ENCODE assay signal across 1 cellular context in genomic region chr6:116680880-116681672, GRCh38.
TF ChIP-seq lines count a peak whose summit lies in the region.

Gene KPNA5, plus strand, starts transcription at chr6:116681211. Its CDS starts 124 bp downstream, at chr6:116681335.

TF ChIP-seq in HepG2, 621 proteins besides CTCF, POLR2A, EP300 and RAD21 (continued from another document and continues in another):
- TF ChIP-seq, protein P1, sequence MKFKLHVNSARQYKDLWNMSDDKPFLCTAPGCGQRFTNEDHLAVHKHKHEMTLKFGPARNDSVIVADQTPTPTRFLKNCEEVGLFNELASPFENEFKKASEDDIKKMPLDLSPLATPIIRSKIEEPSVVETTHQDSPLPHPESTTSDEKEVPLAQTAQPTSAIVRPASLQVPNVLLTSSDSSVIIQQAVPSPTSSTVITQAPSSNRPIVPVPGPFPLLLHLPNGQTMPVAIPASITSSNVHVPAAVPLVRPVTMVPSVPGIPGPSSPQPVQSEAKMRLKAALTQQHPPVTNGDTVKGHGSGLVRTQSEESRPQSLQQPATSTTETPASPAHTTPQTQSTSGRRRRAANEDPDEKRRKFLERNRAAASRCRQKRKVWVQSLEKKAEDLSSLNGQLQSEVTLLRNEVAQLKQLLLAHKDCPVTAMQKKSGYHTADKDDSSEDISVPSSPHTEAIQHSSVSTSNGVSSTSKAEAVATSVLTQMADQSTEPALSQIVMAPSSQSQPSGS (CRISPR knock-in tag; IDR thresholded peaks at IDR 0.05): peak; percentile 72
- TF ChIP-seq ARHGAP35 (CRISPR knock-in tag; IDR thresholded peaks at IDR 0.05; ENCODE audit: borderline replicate concordance): no peak
- TF ChIP-seq EHMT2 (IDR thresholded peaks at IDR 0.05; ENCODE audit: borderline replicate concordance, low read depth, low read length): no peak
- TF ChIP-seq PRMT3 (CRISPR knock-in tag; IDR thresholded peaks at IDR 0.05; ENCODE audit: borderline replicate concordance, low read depth): peak; percentile 59; the same call in 1 of the 2 replicates
- no peak; the same call in 1 of the 2 replicates for TF ChIP-seq MIER3 (CRISPR knock-in tag; IDR thresholded peaks at IDR 0.05; ENCODE audit: borderline replicate concordance)
- TF ChIP-seq NPAS2 (CRISPR knock-in tag; IDR thresholded peaks at IDR 0.05; ENCODE audit: borderline replicate concordance): no peak
- peak; percentile 83 for TF ChIP-seq ISL2 (CRISPR knock-in tag; IDR thresholded peaks at IDR 0.05)
- TF ChIP-seq TBP (CRISPR knock-in tag; IDR thresholded peaks at IDR 0.05): 0 out of 2 replicates have a peak, but pooled peaks have one; percentile 28
- TF ChIP-seq THYN1 (CRISPR knock-in tag; IDR thresholded peaks at IDR 0.05; ENCODE audit: borderline replicate concordance, low read depth): no peak
- no peak; the same call in 1 of the 2 replicates for TF ChIP-seq SALL2 (CRISPR knock-in tag; IDR thresholded peaks at IDR 0.05)
- no peak for TF ChIP-seq ZNF770 (CRISPR knock-in tag; IDR thresholded peaks at IDR 0.05)
- TF ChIP-seq, protein P2, sequence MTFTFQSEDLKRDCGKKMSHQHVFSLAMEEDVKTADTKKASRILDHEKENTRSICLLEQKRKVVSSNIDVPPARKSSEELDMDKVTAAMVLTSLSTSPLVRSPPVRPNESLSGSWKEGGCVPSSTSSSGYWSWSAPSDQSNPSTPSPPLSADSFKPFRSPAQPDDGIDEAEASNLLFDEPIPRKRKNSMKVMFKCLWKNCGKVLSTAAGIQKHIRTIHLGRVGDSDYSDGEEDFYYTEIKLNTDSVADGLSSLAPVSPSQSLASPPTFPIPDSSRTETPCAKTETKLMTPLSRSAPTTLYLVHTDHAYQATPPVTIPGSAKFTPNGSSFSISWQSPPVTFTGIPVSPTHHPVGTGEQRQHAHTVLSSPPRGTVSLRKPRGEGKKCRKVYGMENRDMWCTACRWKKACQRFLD (CRISPR knock-in tag; IDR thresholded peaks at IDR 0.05; ENCODE audit: borderline replicate concordance): peak; percentile 50; the same call in 1 of the 2 replicates
- TF ChIP-seq TBL1XR1 (IDR thresholded peaks at IDR 0.05; ENCODE audit: borderline replicate concordance, low read length, partially characterized antibody): peak; percentile 32
- no peak for TF ChIP-seq RORA (CRISPR knock-in tag; IDR thresholded peaks at IDR 0.05)
- TF ChIP-seq, protein P3, sequence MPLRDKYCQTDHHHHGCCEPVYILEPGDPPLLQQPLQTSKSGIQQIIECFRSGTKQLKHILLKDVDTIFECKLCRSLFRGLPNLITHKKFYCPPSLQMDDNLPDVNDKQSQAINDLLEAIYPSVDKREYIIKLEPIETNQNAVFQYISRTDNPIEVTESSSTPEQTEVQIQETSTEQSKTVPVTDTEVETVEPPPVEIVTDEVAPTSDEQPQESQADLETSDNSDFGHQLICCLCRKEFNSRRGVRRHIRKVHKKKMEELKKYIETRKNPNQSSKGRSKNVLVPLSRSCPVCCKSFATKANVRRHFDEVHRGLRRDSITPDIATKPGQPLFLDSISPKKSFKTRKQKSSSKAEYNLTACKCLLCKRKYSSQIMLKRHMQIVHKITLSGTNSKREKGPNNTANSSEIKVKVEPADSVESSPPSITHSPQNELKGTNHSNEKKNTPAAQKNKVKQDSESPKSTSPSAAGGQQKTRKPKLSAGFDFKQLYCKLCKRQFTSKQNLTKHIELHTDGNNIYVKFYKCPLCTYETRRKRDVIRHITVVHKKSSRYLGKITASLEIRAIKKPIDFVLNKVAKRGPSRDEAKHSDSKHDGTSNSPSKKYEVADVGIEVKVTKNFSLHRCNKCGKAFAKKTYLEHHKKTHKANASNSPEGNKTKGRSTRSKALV (CRISPR knock-in tag; IDR thresholded peaks at IDR 0.05): no peak; the same call in 1 of the 2 replicates
- peak; percentile 55; the same call in 1 of the 2 replicates for TF ChIP-seq ZBTB8A (CRISPR knock-in tag; IDR thresholded peaks at IDR 0.05; ENCODE audit: borderline replicate concordance, low read depth)
- peak; percentile 77 for TF ChIP-seq ZBTB43 (CRISPR knock-in tag; conservative IDR thresholded peaks at IDR 0.05)
- peak; percentile 85 for TF ChIP-seq GMEB2 (CRISPR knock-in tag; IDR thresholded peaks at IDR 0.05; ENCODE audit: low read depth)
- TF ChIP-seq YEATS4 (CRISPR knock-in tag; IDR thresholded peaks at IDR 0.05; ENCODE audit: borderline replicate concordance): peak; percentile 93
- TF ChIP-seq ZNF615 (CRISPR knock-in tag; IDR thresholded peaks at IDR 0.05; ENCODE audit: borderline replicate concordance): 0 out of 2 replicates have a peak, but pooled peaks have one; percentile 81
- no peak for TF ChIP-seq MAFF (IDR thresholded peaks at IDR 0.05; ENCODE audit: low read depth, low read length)
- peak; percentile 60; the same call in 1 of the 2 replicates for TF ChIP-seq ZFP1 (CRISPR knock-in tag; IDR thresholded peaks at IDR 0.05)
- no peak for TF ChIP-seq ZMAT5 (CRISPR knock-in tag; IDR thresholded peaks at IDR 0.05; ENCODE audit: borderline replicate concordance, low read depth)
- no peak for TF ChIP-seq JARID2 (CRISPR knock-in tag; IDR thresholded peaks at IDR 0.05; ENCODE audit: insufficient replicate concordance)
- TF ChIP-seq MTA3 (CRISPR knock-in tag; IDR thresholded peaks at IDR 0.05): no peak
- TF ChIP-seq, protein P4, sequence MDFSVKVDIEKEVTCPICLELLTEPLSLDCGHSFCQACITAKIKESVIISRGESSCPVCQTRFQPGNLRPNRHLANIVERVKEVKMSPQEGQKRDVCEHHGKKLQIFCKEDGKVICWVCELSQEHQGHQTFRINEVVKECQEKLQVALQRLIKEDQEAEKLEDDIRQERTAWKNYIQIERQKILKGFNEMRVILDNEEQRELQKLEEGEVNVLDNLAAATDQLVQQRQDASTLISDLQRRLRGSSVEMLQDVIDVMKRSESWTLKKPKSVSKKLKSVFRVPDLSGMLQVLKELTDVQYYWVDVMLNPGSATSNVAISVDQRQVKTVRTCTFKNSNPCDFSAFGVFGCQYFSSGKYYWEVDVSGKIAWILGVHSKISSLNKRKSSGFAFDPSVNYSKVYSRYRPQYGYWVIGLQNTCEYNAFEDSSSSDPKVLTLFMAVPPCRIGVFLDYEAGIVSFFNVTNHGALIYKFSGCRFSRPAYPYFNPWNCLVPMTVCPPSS (IDR thresholded peaks at IDR 0.05): no peak
- TF ChIP-seq DNMT1 (CRISPR knock-in tag; IDR thresholded peaks at IDR 0.05): no peak
- no peak for TF ChIP-seq GABPA (IDR thresholded peaks at IDR 0.05; ENCODE audit: low read depth, low read length)
- peak; percentile 31 for TF ChIP-seq GABPA (CRISPR knock-in tag; IDR thresholded peaks at IDR 0.05; ENCODE audit: low read depth)
- TF ChIP-seq PBX3 (CRISPR knock-in tag; IDR thresholded peaks at IDR 0.05; ENCODE audit: borderline replicate concordance): peak; percentile 90
- TF ChIP-seq NFE2L1 (CRISPR knock-in tag; IDR thresholded peaks at IDR 0.05; ENCODE audit: borderline replicate concordance): no peak
- peak; percentile 43 for TF ChIP-seq HNRNPK (IDR thresholded peaks at IDR 0.05; ENCODE audit: low read depth, low read length, poor library complexity, severe bottlenecking)
- TF ChIP-seq KLF11 (CRISPR knock-in tag; IDR thresholded peaks at IDR 0.05): peak; percentile 87; the same call in 1 of the 2 replicates
- TF ChIP-seq, protein P5, sequence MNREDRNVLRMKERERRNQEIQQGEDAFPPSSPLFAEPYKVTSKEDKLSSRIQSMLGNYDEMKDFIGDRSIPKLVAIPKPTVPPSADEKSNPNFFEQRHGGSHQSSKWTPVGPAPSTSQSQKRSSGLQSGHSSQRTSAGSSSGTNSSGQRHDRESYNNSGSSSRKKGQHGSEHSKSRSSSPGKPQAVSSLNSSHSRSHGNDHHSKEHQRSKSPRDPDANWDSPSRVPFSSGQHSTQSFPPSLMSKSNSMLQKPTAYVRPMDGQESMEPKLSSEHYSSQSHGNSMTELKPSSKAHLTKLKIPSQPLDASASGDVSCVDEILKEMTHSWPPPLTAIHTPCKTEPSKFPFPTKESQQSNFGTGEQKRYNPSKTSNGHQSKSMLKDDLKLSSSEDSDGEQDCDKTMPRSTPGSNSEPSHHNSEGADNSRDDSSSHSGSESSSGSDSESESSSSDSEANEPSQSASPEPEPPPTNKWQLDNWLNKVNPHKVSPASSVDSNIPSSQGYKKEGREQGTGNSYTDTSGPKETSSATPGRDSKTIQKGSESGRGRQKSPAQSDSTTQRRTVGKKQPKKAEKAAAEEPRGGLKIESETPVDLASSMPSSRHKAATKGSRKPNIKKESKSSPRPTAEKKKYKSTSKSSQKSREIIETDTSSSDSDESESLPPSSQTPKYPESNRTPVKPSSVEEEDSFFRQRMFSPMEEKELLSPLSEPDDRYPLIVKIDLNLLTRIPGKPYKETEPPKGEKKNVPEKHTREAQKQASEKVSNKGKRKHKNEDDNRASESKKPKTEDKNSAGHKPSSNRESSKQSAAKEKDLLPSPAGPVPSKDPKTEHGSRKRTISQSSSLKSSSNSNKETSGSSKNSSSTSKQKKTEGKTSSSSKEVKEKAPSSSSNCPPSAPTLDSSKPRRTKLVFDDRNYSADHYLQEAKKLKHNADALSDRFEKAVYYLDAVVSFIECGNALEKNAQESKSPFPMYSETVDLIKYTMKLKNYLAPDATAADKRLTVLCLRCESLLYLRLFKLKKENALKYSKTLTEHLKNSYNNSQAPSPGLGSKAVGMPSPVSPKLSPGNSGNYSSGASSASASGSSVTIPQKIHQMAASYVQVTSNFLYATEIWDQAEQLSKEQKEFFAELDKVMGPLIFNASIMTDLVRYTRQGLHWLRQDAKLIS (CRISPR knock-in tag; IDR thresholded peaks at IDR 0.05): no peak
- TF ChIP-seq ZBTB42 (CRISPR knock-in tag; IDR thresholded peaks at IDR 0.05): 0 out of 2 replicates have a peak, but pooled peaks have one; percentile 45
- no peak for TF ChIP-seq ZUFSP (CRISPR knock-in tag; IDR thresholded peaks at IDR 0.05; ENCODE audit: borderline replicate concordance)
- TF ChIP-seq ATF6 (CRISPR knock-in tag; conservative IDR thresholded peaks at IDR 0.05): peak; percentile 56; the same call in 1 of the 2 replicates
